Comparison of ENCODE assay signal across 27 cellular contexts in genomic region chr6:84733889-84734288, GRCh38.
"Had no signal": no experiment of that assay in that cellular context is flagged by ENCODE, and none has a peak within 500 bp of the region (broad histone marks: within the 10 kb centered on the region; RNA-seq: fewer than 3 reads in every experiment).

No MANE protein-coding gene starts in this region.

- H3K9me3 ChIP-seq: stomach, suprapubic skin, testis, thoracic aorta, thyroid gland, tibial artery, tibial nerve, transverse colon, upper lobe of left lung, upper lobe of right lung, uterus, vagina had no signal

- ATAC-seq: stimulated activated effector memory CD8-positive, alpha-beta T cell treated with anti-CD3 and anti-CD28 coated beads, Interleukin-12 subunit alpha, Interleukin-12 subunit beta, amount 100 ng/mL, for 72 hours; stimulated activated memory B cell treated with anti-CD40 and anti-IgM and Interleukin-4, amounts not matched to agents 10 μg/mL and 1 μg/mL and 100 μg/mL, for 72 hours; stimulated activated naive B cell treated with anti-CD40 and anti-IgM and Interleukin-4, amounts not matched to agents 10 μg/mL and 1 μg/mL and 100 μg/mL, for 72 hours; stimulated activated naive CD8-positive, alpha-beta T cell treated with anti-CD3 and anti-CD28 coated beads, Interleukin-15, amount 100 ng/mL, for 72 hours; stimulated activated naive CD8-positive, alpha-beta T cell treated with anti-CD3 and anti-CD28 coated beads, Interleukin-15, Interleukin-2, amounts not matched to agents 100 U/mL and 50 U/mL, for 24 hours; upper lobe of right lung had no signal

- H3K27me3 ChIP-seq: suprapubic skin, testis, thyroid gland, tibial artery, tibial nerve, transverse colon, upper lobe of left lung, upper lobe of right lung, uterus, vagina had no signal

- H3K4me3 ChIP-seq: stomach, suprapubic skin, testis, thoracic aorta, thyroid gland, tibial artery, tibial nerve, transverse colon, upper lobe of left lung, upper lobe of right lung, uterus, vagina had no signal

- H3K36me3 ChIP-seq: stomach, thyroid gland, transverse colon, upper lobe of left lung, upper lobe of right lung, uterus, vagina had no signal

- H3K27ac ChIP-seq: stomach, suprapubic skin, testis, thoracic aorta, thyroid gland, tibial artery, tibial nerve, transverse colon, upper lobe of left lung, upper lobe of right lung, uterus, vagina had no signal

- DNase-seq: stimulated activated CD4-positive, alpha-beta T cell treated with anti-CD3 and anti-CD28 coated beads, Interleukin-2, amount 100 ng/mL, for 48 hours; stimulated activated CD4-positive, alpha-beta T cell treated with anti-CD3 and anti-CD28 coated beads, Interleukin-4, amount 100 ng/mL, for 1 hour; stimulated activated CD4-positive, alpha-beta T cell treated with anti-CD3 and anti-CD28 coated beads, Interleukin-4, amount 100 ng/mL, for 24 hours; stimulated activated CD4-positive, alpha-beta T cell treated with anti-CD3 and anti-CD28 coated beads, Interleukin-4, amount 100 ng/mL, for 4 hours; stimulated activated CD8-positive, alpha-beta memory T cell treated with anti-CD3 and anti-CD28 coated beads, Interleukin-4, amount 100 ng/mL, for 48 hours; stimulated activated naive B cell treated with anti-CD40 and anti-IgM and Interleukin-4, amounts not matched to agents 10 μg/mL and 1 μg/mL and 100 μg/mL, for 72 hours; stimulated activated naive CD4-positive, alpha-beta T cell; stimulated activated naive CD4-positive, alpha-beta T cell treated with Interleukin-2 at 50 U/mL for 16 hours; stimulated activated naive CD8-positive, alpha-beta T cell treated with anti-CD3 and anti-CD28 coated beads, Interleukin-15, amount 100 ng/mL, for 72 hours; stimulated activated naive CD8-positive, alpha-beta T cell treated with anti-CD3 and anti-CD28 coated beads, Interleukin-15, Interleukin-2, amounts not matched to agents 100 U/mL and 50 U/mL, for 24 hours; stomach; substantia nigra; testis; thyroid gland; tibial artery; transverse colon; trophoblast cell; upper lobe of left lung; upper lobe of right lung; uterus had no signal

- FAIRE-seq: urothelium cell line had no signal

- H3K4me1 ChIP-seq: stomach, suprapubic skin, testis, thyroid gland, tibial nerve, transverse colon, upper lobe of left lung, upper lobe of right lung, uterus, vagina had no signal
